In the genomic region with DNA sequence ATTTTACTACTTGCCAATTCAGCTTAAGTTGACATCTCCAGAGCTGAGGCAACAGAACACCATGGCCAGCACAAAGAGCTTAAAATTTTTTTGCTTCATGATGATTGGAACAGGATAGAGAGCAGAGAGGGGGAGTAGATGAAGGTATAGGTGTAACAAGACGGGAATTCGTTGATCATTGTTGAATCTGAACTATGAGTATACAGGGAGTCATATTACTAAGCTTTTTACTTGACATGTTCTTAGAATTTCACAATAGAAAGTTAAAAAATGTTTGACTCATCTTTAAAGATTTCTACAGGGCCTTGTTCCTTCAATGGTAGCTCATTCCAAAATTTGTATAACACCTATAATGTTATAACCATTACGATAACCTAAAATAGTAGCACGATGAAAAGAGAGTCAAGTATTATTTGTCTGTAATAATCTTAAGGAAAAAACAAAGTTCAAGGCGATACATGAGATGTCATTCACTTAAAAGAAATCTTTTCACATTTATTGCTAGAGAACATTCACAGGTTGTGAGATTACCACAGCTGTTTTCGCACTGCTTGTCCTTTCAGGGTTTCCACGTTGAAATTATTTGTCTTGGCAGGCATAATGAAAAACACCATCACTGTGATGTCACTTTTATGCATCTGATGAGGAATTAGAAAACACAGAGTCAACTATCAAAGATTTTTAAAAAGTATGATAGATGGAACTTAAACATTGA, we compare ENCODE assay signal across 1 cellular context.
TF ChIP-seq lines count a peak whose summit lies in the region.

No MANE protein-coding gene starts in this region.

TF ChIP-seq in WTC11, 78 proteins besides CTCF, POLR2A, EP300 and RAD21 (continued from another document):
- TF ChIP-seq, protein P1, sequence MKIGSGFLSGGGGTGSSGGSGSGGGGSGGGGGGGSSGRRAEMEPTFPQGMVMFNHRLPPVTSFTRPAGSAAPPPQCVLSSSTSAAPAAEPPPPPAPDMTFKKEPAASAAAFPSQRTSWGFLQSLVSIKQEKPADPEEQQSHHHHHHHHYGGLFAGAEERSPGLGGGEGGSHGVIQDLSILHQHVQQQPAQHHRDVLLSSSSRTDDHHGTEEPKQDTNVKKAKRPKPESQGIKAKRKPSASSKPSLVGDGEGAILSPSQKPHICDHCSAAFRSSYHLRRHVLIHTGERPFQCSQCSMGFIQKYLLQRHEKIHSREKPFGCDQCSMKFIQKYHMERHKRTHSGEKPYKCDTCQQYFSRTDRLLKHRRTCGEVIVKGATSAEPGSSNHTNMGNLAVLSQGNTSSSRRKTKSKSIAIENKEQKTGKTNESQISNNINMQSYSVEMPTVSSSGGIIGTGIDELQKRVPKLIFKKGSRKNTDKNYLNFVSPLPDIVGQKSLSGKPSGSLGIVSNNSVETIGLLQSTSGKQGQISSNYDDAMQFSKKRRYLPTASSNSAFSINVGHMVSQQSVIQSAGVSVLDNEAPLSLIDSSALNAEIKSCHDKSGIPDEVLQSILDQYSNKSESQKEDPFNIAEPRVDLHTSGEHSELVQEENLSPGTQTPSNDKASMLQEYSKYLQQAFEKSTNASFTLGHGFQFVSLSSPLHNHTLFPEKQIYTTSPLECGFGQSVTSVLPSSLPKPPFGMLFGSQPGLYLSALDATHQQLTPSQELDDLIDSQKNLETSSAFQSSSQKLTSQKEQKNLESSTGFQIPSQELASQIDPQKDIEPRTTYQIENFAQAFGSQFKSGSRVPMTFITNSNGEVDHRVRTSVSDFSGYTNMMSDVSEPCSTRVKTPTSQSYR (CRISPR knock-in tag; IDR thresholded peaks at IDR 0.05): no peak
- TF ChIP-seq OVOL2 (CRISPR knock-in tag; IDR thresholded peaks at IDR 0.05; ENCODE audit: borderline replicate concordance) (no peak), NFATC4 (CRISPR knock-in tag; IDR thresholded peaks at IDR 0.05) (no peak), ZNF423 (CRISPR knock-in tag; IDR thresholded peaks at IDR 0.05) (no peak)
